ENCODE assay signal across 8 cellular contexts in the genomic region with DNA sequence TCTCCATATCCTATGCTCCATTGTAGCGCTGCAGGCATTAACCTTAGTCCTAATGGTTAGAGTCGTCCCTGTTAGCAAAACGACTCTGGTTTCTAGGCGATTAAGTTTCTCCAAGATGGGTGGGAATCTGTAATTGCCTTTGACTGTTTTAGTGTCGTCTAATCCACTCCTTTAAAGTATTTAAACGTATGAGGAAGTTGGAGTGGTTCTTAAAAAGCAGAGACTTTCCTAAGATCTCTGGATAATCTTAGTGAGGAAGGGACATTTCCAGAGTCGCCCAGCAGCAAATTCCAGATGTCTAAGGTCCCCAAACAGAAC. TPM values are rescaled to one million over a fixed set of nuclear protein-coding genes. Genes with fewer than 3 reads are reported as not detected.
DNase-seq lines count a peak whose midpoint lies in the region; ATAC-seq and TF ChIP-seq lines count a peak whose summit lies in the region.

No MANE protein-coding gene starts in this region.

- peak overlapping the region; percentile 98 for H2AFZ ChIP-seq in mammary epithelial cell (ENCODE audit: low read depth, low read length)

- H3K79me2 ChIP-seq in mammary epithelial cell (ENCODE audit: insufficient read depth, low read length) = peaks cover 54% of the 10 kb centered on the region

- intact Hi-C loops in heart right ventricle (cut with DNase I) (loop anchor here in 4 of 10 donors (10.0 kb wide), 2 partner anchors 171 to 421 kb away; partner anchors contain the start of genes COQ2 (in 3 of the 4) and COPS4 (in 1 of the 4)), left ventricle myocardium superior (cut with micrococcal nuclease) (loop anchor here (10.0 kb wide), 1 partner anchor 171 kb away; the partner anchor contains the start of gene COQ2), mammary epithelial cell (cut with micrococcal nuclease) (loop anchor here (1.0 kb wide), 1 partner anchor 28 kb away; no protein-coding TSS in a partner anchor)

- BruUV-seq in mammary epithelial cell (replicated peaks; lab: Mats Ljungman, UMichigan) = TSS peak; percentile 71

- CTCF ChIA-PET in mammary epithelial cell (lab: Charles Lee; ENCODE audit: low non-redundant PET) = interaction anchor here (1.0 kb wide), 1 partner anchor 94 kb away, joined by 3 read pairs; no protein-coding TSS in a partner anchor

- ATAC-seq in heart right ventricle = no peak
- ATAC-seq in left ventricle myocardium superior = no peak
- no peak for ATAC-seq in HG02588 (IDR thresholded peaks at IDR 0.05; ENCODE audit: unreplicated experiment)

- H4K20me1 ChIP-seq in mammary epithelial cell (ENCODE audit: insufficient read depth, low read length) = no peaks in the 10 kb centered on the region

- H3K4me1 ChIP-seq in heart right ventricle = peaks cover 0 to 33% (median 24%) of the 10 kb centered on the region in 9 donors
- no peaks in the 10 kb centered on the region for H3K4me1 ChIP-seq in mammary epithelial cell (ENCODE audit: insufficient read depth, low read length)
- no peaks in the 10 kb centered on the region for H3K4me1 ChIP-seq in mesodermal cell (ENCODE audit: control insufficient read depth, insufficient read depth, low read length, poor library complexity, severe bottlenecking)
- H3K4me1 ChIP-seq in urinary bladder (ENCODE audit: insufficient read depth) = no peaks in the 10 kb centered on the region

- no peaks in the 10 kb centered on the region for H3K27me3 ChIP-seq in heart right ventricle
- no peaks in the 10 kb centered on the region for H3K27me3 ChIP-seq in mammary epithelial cell (ENCODE audit: insufficient read depth, low read length)

- H3K27ac ChIP-seq in heart right ventricle = peak overlapping the region in 9 of 10 donors; percentile 91 to 99 (median 96)
- H3K27ac ChIP-seq in mammary epithelial cell (ENCODE audit: insufficient read depth, low read depth, low read length) = peak overlapping the region; percentile 95
- H3K27ac ChIP-seq in mesodermal cell (ENCODE audit: low read depth, low read length, severe bottlenecking) = peak overlapping the region; percentile 97
- peak overlapping the region; percentile 76 for H3K27ac ChIP-seq in urinary bladder (ENCODE audit: low read depth)

- DNase-seq in heart right ventricle = no peak
- no peak for DNase-seq in left ventricle myocardium superior
- no peak for DNase-seq in mammary epithelial cell
- DNase-seq in activated effector memory CD4-positive, alpha-beta T cell treated with Interleukin-2 at 50 U/mL for 16 hours = no peak
- no peak for DNase-seq in DMS153 (lab: John Stamatoyannopoulos, UW)

- H3K9me3 ChIP-seq in heart right ventricle (no peaks in the 10 kb centered on the region), mammary epithelial cell (replicated peaks; ENCODE audit: insufficient read depth, low read length) (no peaks in the 10 kb centered on the region), mesodermal cell (ENCODE audit: control insufficient read depth, low read length) (no peaks in the 10 kb centered on the region)

- dilution Hi-C loops in mammary epithelial cell (cut with HindIII; ENCODE audit: low sequenced_read_pairs) = loop anchor here (5.0 kb wide), 1 partner anchor 69 kb away; no protein-coding TSS in a partner anchor

- peak overlapping the region; percentile 84 for H3K4me2 ChIP-seq in mammary epithelial cell (ENCODE audit: insufficient read depth, low read depth, low read length)

- TF ChIP-seq CTCF in heart right ventricle (IDR thresholded peaks at IDR 0.05) = no peak
- TF ChIP-seq CTCF in mammary epithelial cell (conservative IDR thresholded peaks at IDR 0.05 in 1 of 2, IDR thresholded peaks at IDR 0.05 in 1 of 2; ENCODE audit: extremely low read depth in 1 of 2, insufficient read depth in 1 of 2, low read depth in 1 of 2, low read length in 2 of 2) = no peak

- H3K4me3 ChIP-seq in heart right ventricle (peak overlapping the region; percentile 65 to 89 (median 78)), mammary epithelial cell (replicated peaks in 1 of 3; ENCODE audit: insufficient read depth in 1 of 3, low read depth in 2 of 3, low read length in 3 of 3) (peak overlapping the region; percentile 74 to 78 (median 76)), mesodermal cell (ENCODE audit: extremely low read depth, insufficient read depth, low read length, poor library complexity, severe bottlenecking) (peak overlapping the region; percentile 91), urinary bladder (ENCODE audit: low read depth, low read length) (peak overlapping the region; percentile 54)

- 1% methylated on average over 7 of the region's 7 CpGs for WGBS in heart right ventricle, 2 donors
- 3% methylated on average over 7 of the region's 7 CpGs for WGBS in mammary epithelial cell (ENCODE audit: low coverage, missing lambda C conversion rate)
- WGBS in mesodermal cell (ENCODE audit: insufficient coverage in 2 of 2), 2 experiments = no CpG with 5 or more reads among the region's 7 CpGs
- 0% methylated on average over 7 of the region's 7 CpGs for WGBS in urinary bladder

- in situ Hi-C loops in mammary epithelial cell (cut with MboI; ENCODE audit: low sequenced_read_pairs in 2 of 2) = no loop called here

- H3K9ac ChIP-seq in mammary epithelial cell (ENCODE audit: insufficient read depth, low read length) = peak overlapping the region; percentile 95

- H3K36me3 ChIP-seq in heart right ventricle (peaks cover 0 to 72% (median 26%) of the 10 kb centered on the region in 9 donors), mammary epithelial cell (ENCODE audit: insufficient read depth, low read length) (peaks cover 14% of the 10 kb centered on the region), mesodermal cell (ENCODE audit: control insufficient read depth, insufficient read depth, low read length) (peaks cover 46% of the 10 kb centered on the region), urinary bladder (ENCODE audit: insufficient read depth) (no peaks in the 10 kb centered on the region)

RNA-seq across cellular contexts. Expression of gene MRPS18C, which starts 0.3 kb away (rescaled TPM):
- total RNA-seq in heart right ventricle (10 to 100 TPM; 47.7 to 81.9 (median 58.2) TPM), left ventricle myocardium superior (67.1 TPM), mammary epithelial cell (10 to 100 TPM; 10.8 to 59.5 TPM), urinary bladder (30.5 TPM)
- polyA plus RNA-seq in heart right ventricle (10 to 100 TPM; 40.6 to 68.6 TPM), mammary epithelial cell (23.3 TPM), urinary bladder (26.4 TPM)
- polyA minus RNA-seq in mammary epithelial cell = 42.2 TPM
- polyA plus RNA-seq in mesodermal cell (2013, experiment 1 of 2) = 55.5 TPM
- polyA plus RNA-seq in mesodermal cell (2013, experiment 2 of 2) = 59.8 TPM

RNA-seq across cellular contexts. Expression of gene HELQ, which starts 0.5 kb away (rescaled TPM):
- total RNA-seq in heart right ventricle (10 to 100 TPM; 11.6 to 15.7 (median 13.2) TPM), left ventricle myocardium superior (15.3 TPM), mammary epithelial cell (10 to 100 TPM; 13.4 to 16.0 TPM), urinary bladder (22.5 TPM)
- polyA plus RNA-seq in heart right ventricle (1 to 10 TPM; 5.1 to 5.6 TPM), mammary epithelial cell (6.3 TPM), urinary bladder (12.8 TPM)
- polyA minus RNA-seq in mammary epithelial cell = 19.3 TPM
- 9.1 TPM for polyA plus RNA-seq in mesodermal cell (2013, experiment 1 of 2)
- polyA plus RNA-seq in mesodermal cell (2013, experiment 2 of 2) = 10.5 TPM

RNA-seq across cellular contexts. Expression of gene ABRAXAS1, which starts 28.8 kb away (rescaled TPM):
- total RNA-seq in heart right ventricle (10 to 100 TPM in 1 of 10 donors, 1 to 10 TPM in 9; 4.7 to 11.0 (median 6.7) TPM), left ventricle myocardium superior (6.8 TPM), mammary epithelial cell (1 to 10 TPM; 5.2 to 6.7 TPM), urinary bladder (34.0 TPM)
- polyA plus RNA-seq in heart right ventricle (1 to 10 TPM; 2.3 to 2.4 TPM), mammary epithelial cell (2.5 TPM), urinary bladder (13.7 TPM)
- 0.36 TPM for polyA minus RNA-seq in mammary epithelial cell
- 29.8 TPM for polyA plus RNA-seq in mesodermal cell (2013, experiment 1 of 2)
- 40.6 TPM for polyA plus RNA-seq in mesodermal cell (2013, experiment 2 of 2)
